12 cellular contexts compared by ENCODE assay signal in genomic region chr13:33078268-33078667, GRCh38.
A peak's percentile ranks its signal among the peaks of the same experiment; 100 is the strongest.
DNase-seq lines count a peak whose midpoint lies in the region; ATAC-seq and TF ChIP-seq lines count a peak whose summit lies in the region.
"Had no signal": no experiment of that assay in that cellular context is flagged by ENCODE, and none has a peak within 500 bp of the region (broad histone marks: within the 10 kb centered on the region; RNA-seq: fewer than 3 reads in every experiment).

No MANE protein-coding gene starts in this region.

- dilution Hi-C loops in mammary epithelial cell (cut with HindIII; ENCODE audit: low sequenced_read_pairs), result no loop called here

- no peak overlapping the region for H3K4me2 ChIP-seq in mammary epithelial cell (ENCODE audit: insufficient read depth, low read depth, low read length)
- H3K4me2 ChIP-seq: BLaER1 treated with 17β-estradiol and CSF1 and Interleukin-3, amounts not matched to agents 10 nM and 100 nM had no signal

- 96% methylated on average over 2 of the region's 3 CpGs for WGBS in mammary epithelial cell (ENCODE audit: low coverage, missing lambda C conversion rate)

- in situ Hi-C loops in SK-MEL-5 (cut with HindIII; ENCODE audit: low pct_unique_long_range_greater_than_20kb, low sequenced_read_pairs), result no loop called here
- in situ Hi-C loops in mammary epithelial cell (cut with MboI; ENCODE audit: low sequenced_read_pairs in 2 of 2), result no loop called here

- no peaks in the 10 kb centered on the region for H3K36me3 Mint-ChIP-seq in nephron progenitor cell (ENCODE audit: low read depth)

- DNase-seq in Right ventricle myocardium superior, result no peak
- DNase-seq in left ventricle myocardium inferior, result no peak
- DNase-seq in SK-MEL-5 (ENCODE audit: low read depth, low spot score), result peak; percentile 31
- DNase-seq in nephron progenitor cell, result no peak
- no peak for DNase-seq in AG20443 (ENCODE audit: low spot score)
- DNase-seq in mammary epithelial cell, result no peak
- DNase-seq: 8988T; CD4-positive, alpha-beta T cell; GF-D8 had no signal

- TF ChIP-seq CTCF in left ventricle myocardium inferior (IDR thresholded peaks at IDR 0.05; ENCODE audit: borderline replicate concordance) (no peak), nephron progenitor cell (IDR thresholded peaks at IDR 0.05) (no peak), mammary epithelial cell (conservative IDR thresholded peaks at IDR 0.05 in 1 of 2, IDR thresholded peaks at IDR 0.05 in 1 of 2; ENCODE audit: extremely low read depth in 1 of 2, insufficient read depth in 1 of 2, low read depth in 1 of 2, low read length in 2 of 2) (no peak)

- H3K9me3 ChIP-seq in left ventricle myocardium inferior (replicated peaks) (no peaks in the 10 kb centered on the region), mammary epithelial cell (replicated peaks; ENCODE audit: insufficient read depth, low read length) (no peaks in the 10 kb centered on the region)
- H3K9me3 ChIP-seq: HAP-1 had no signal

- H3K27me3 ChIP-seq in left ventricle myocardium inferior (ENCODE audit: low read depth) (no peaks in the 10 kb centered on the region), mammary epithelial cell (ENCODE audit: insufficient read depth, low read length) (no peaks in the 10 kb centered on the region)
- H3K27me3 ChIP-seq: BLaER1 treated with 17β-estradiol and CSF1 and Interleukin-3, amounts not matched to agents 10 nM and 100 nM had no signal

- intact Hi-C loops in Right ventricle myocardium superior (cut with DNase I) (no loop called here), left ventricle myocardium inferior (cut with micrococcal nuclease) (no loop called here), mammary epithelial cell (cut with micrococcal nuclease) (no loop called here)

- H3K27ac ChIP-seq in left ventricle myocardium inferior (replicated peaks) (no peak overlapping the region), mammary epithelial cell (ENCODE audit: insufficient read depth, low read depth, low read length) (no peak overlapping the region)
- H3K27ac ChIP-seq: BLaER1 treated with 17β-estradiol and CSF1 and Interleukin-3, amounts not matched to agents 10 nM and 100 nM had no signal

- H3K4me1 ChIP-seq in left ventricle myocardium inferior (peaks cover 13% of the 10 kb centered on the region), mammary epithelial cell (ENCODE audit: insufficient read depth, low read length) (no peaks in the 10 kb centered on the region)
- H3K4me1 ChIP-seq: HAP-1 had no signal

- no peak overlapping the region for H3K4me3 ChIP-seq in left ventricle myocardium inferior
- H3K4me3 ChIP-seq in mammary epithelial cell (replicated peaks in 1 of 3; ENCODE audit: insufficient read depth in 1 of 3, low read depth in 2 of 3, low read length in 3 of 3), result no peak overlapping the region
- H3K4me3 ChIP-seq: BLaER1 treated with 17β-estradiol and CSF1 and Interleukin-3, amounts not matched to agents 10 nM and 100 nM; HAP-1 had no signal

- H3K9me3 Mint-ChIP-seq in nephron progenitor cell, result peaks cover 5% of the 10 kb centered on the region
- H3K9me3 Mint-ChIP-seq: CD4-positive, alpha-beta T cell had no signal

- no peak overlapping the region for H3K4me3 Mint-ChIP-seq in nephron progenitor cell
- H3K4me3 Mint-ChIP-seq: CD4-positive, alpha-beta T cell had no signal

- no TSS peak for BruUV-seq in mammary epithelial cell (replicated peaks; lab: Mats Ljungman, UMichigan)

- H2AFZ ChIP-seq in mammary epithelial cell (ENCODE audit: low read depth, low read length), result no peak overlapping the region

- no peak overlapping the region for H3K9ac ChIP-seq in mammary epithelial cell (ENCODE audit: insufficient read depth, low read length)
- H3K9ac ChIP-seq: BLaER1 treated with 17β-estradiol and CSF1 and Interleukin-3, amounts not matched to agents 10 nM and 100 nM had no signal

- CTCF ChIA-PET in mammary epithelial cell (lab: Charles Lee; ENCODE audit: low non-redundant PET), result no interaction called here

- peak; percentile 39 for ATAC-seq in Right ventricle myocardium superior (ENCODE audit: poor library complexity)
- no peak for ATAC-seq in HG02973 (IDR thresholded peaks at IDR 0.05; ENCODE audit: unreplicated experiment)

- H3K27me3 Mint-ChIP-seq in nephron progenitor cell (ENCODE audit: low read depth, poor library complexity), result peaks cover 3% of the 10 kb centered on the region

- H3K36me3 ChIP-seq in left ventricle myocardium inferior (no peaks in the 10 kb centered on the region), mammary epithelial cell (ENCODE audit: insufficient read depth, low read length) (no peaks in the 10 kb centered on the region)
- H3K36me3 ChIP-seq: BLaER1 treated with 17β-estradiol and CSF1 and Interleukin-3, amounts not matched to agents 10 nM and 100 nM; HAP-1 had no signal

- peaks cover 41% of the 10 kb centered on the region for H3K4me1 Mint-ChIP-seq in nephron progenitor cell

- H3K27ac Mint-ChIP-seq in nephron progenitor cell, result peak overlapping the region; percentile 30
- H3K27ac Mint-ChIP-seq: CD4-positive, alpha-beta T cell had no signal

- no peaks in the 10 kb centered on the region for H3K79me2 ChIP-seq in mammary epithelial cell (ENCODE audit: insufficient read depth, low read length)

- no peaks in the 10 kb centered on the region for H4K20me1 ChIP-seq in mammary epithelial cell (ENCODE audit: insufficient read depth, low read length)
- H4K20me1 ChIP-seq: BLaER1 treated with 17β-estradiol and CSF1 and Interleukin-3, amounts not matched to agents 10 nM and 100 nM had no signal
